Comparison of ENCODE assay signal across 8 cellular contexts in genomic region chr5:60700347-60700815, GRCh38. TPM values are rescaled to one million over a fixed set of nuclear protein-coding genes. Genes with fewer than 3 reads are reported as not detected.
DNase-seq lines count a peak whose midpoint lies in the region; ATAC-seq and TF ChIP-seq lines count a peak whose summit lies in the region.

No MANE protein-coding gene starts in this region.

- no peaks in the 10 kb centered on the region for H3K9me3 ChIP-seq in IMR-90 (ENCODE audit: control insufficient read depth, insufficient read depth, low read length)
- no peaks in the 10 kb centered on the region for H3K9me3 ChIP-seq in iPS DF 6.9 (ENCODE audit: control insufficient read depth, insufficient read depth, low read length)

- H3K27me3 Mint-ChIP-seq in activated naive CD8-positive, alpha-beta T cell treated with anti-CD3 and anti-CD28 coated beads, Interleukin-2, amount 10 ng/mL, durations not matched to agents 7 days and 5 days = peaks cover 13% of the 10 kb centered on the region

- H3K27ac ChIP-seq in IMR-90 (ENCODE audit: insufficient read depth, low read length) = peak overlapping the region; percentile 76
- no peak overlapping the region for H3K27ac ChIP-seq in iPS DF 6.9 (ENCODE audit: low read length)
- H3K27ac ChIP-seq in skin epidermis = peak overlapping the region in 20 of 21 experiments; percentile 51 to 86 (median 74)

- H2AK5ac ChIP-seq in IMR-90 (ENCODE audit: low read depth, low read length) = no peak overlapping the region

- peak overlapping the region; percentile 76; the same call in 1 of the 2 replicates for H4K91ac ChIP-seq in IMR-90 (ENCODE audit: insufficient read depth, low read depth, low read length)

- H3K4me2 ChIP-seq in IMR-90 (ENCODE audit: low read depth, low read length) = peak overlapping the region; percentile 81

- no CpG with 5 or more reads among the region's 23 CpGs for WGBS in IMR-90 (ENCODE audit: extremely low coverage in 2 of 2, insufficient read length in 1 of 2), 2 experiments
- no CpG with 5 or more reads among the region's 23 CpGs for WGBS in iPS DF 6.9 (ENCODE audit: insufficient coverage, insufficient read length)

- peak overlapping the region; percentile 67 for H3K4ac ChIP-seq in IMR-90 (ENCODE audit: low read depth, low read length)

- ATAC-seq in GM21576 (IDR thresholded peaks at IDR 0.05; ENCODE audit: unreplicated experiment) = peak; percentile 9
- ATAC-seq in IMR-90 (ENCODE audit: low read depth) = peak; percentile 25
- ATAC-seq in activated naive CD8-positive, alpha-beta T cell treated with anti-CD3 and anti-CD28 coated beads, Interleukin-2, amount 10 ng/mL, durations not matched to agents 7 days and 5 days (ENCODE audit: low read depth) = peak; percentile 19

- H2BK20ac ChIP-seq in IMR-90 (ENCODE audit: low read depth, low read length) = no peak overlapping the region

- CTCF ChIA-PET in IMR-90 (lab: Yijun Ruan, JAX) = interaction anchor here (0.8 to 2.2 kb wide), 8 partner anchors 12 to 1223 kb away, joined by 3 to 10 read pairs (median 4); no protein-coding TSS in a partner anchor

- H3K9me1 ChIP-seq in IMR-90 (ENCODE audit: insufficient read depth, low read length) = peaks cover 3% of the 10 kb centered on the region; the same call in 1 of the 2 replicates

- peaks cover under 1% of the 10 kb centered on the region for H3K9me3 Mint-ChIP-seq in activated naive CD8-positive, alpha-beta T cell treated with anti-CD3 and anti-CD28 coated beads, Interleukin-2, amount 10 ng/mL, durations not matched to agents 7 days and 5 days

- intact Hi-C loops in IMR-90 (cut with micrococcal nuclease) = loop anchor here (10.0 kb wide), 1 partner anchor 144 kb away; the partner anchor contains the start of gene ELOVL7

- no TSS peak for BruUV-seq in IMR-90 (replicated peaks; lab: Mats Ljungman, UMichigan)

- peak overlapping the region; percentile 95 to 98; a peak in 3 of 4 replicates for H4K8ac ChIP-seq in IMR-90 (ENCODE audit: low read depth in 2 of 2, low read length in 2 of 2)

- no peak for TF ChIP-seq POLR2A in IMR-90 (IDR thresholded peaks at IDR 0.05; ENCODE audit: low read depth, low read length)

- TF ChIP-seq RAD21 in IMR-90 (IDR thresholded peaks at IDR 0.05; ENCODE audit: low read length) = no peak

- dilution Hi-C loops in IMR-90 (cut with HindIII; ENCODE audit: low sequenced_read_pairs, unreplicated experiment) = no loop called here

- H2BK5ac ChIP-seq in IMR-90 (ENCODE audit: low read depth, low read length, poor library complexity, severe bottlenecking) = peak overlapping the region; percentile 53

- H3K36me3 Mint-ChIP-seq in activated naive CD8-positive, alpha-beta T cell treated with anti-CD3 and anti-CD28 coated beads, Interleukin-2, amount 10 ng/mL, durations not matched to agents 7 days and 5 days = peaks cover 6% of the 10 kb centered on the region

- H3K9ac ChIP-seq in IMR-90 (ENCODE audit: low read depth, low read length) = peak overlapping the region; percentile 89

- H3K79me1 ChIP-seq in IMR-90 (ENCODE audit: low read depth in 1 of 2, low read length in 2 of 2) = peaks cover 7 to 17% of the 10 kb centered on the region in 2 experiments

- H4K20me1 ChIP-seq in IMR-90 (ENCODE audit: insufficient read depth, low read length) = no peaks in the 10 kb centered on the region

- H2BK120ac ChIP-seq in IMR-90 (ENCODE audit: low read depth, low read length) = peak overlapping the region; percentile 80

- H3K14ac ChIP-seq in IMR-90 (replicated peaks; ENCODE audit: low read depth, low read length) = peak overlapping the region; percentile 73

- peak overlapping the region; percentile 98 for H2AFZ ChIP-seq in IMR-90 (replicated peaks; ENCODE audit: low read length, poor library complexity)

- H3K27ac Mint-ChIP-seq in activated naive CD8-positive, alpha-beta T cell treated with anti-CD3 and anti-CD28 coated beads, Interleukin-2, amount 10 ng/mL, durations not matched to agents 7 days and 5 days = peak overlapping the region; percentile 89

- H3K56ac ChIP-seq in IMR-90 (ENCODE audit: extremely low read depth, insufficient read depth, low read length) = peak overlapping the region; percentile 66; the same call in 1 of the 2 replicates

- H3K36me3 ChIP-seq in IMR-90 (ENCODE audit: control insufficient read depth, insufficient read depth, low read length) (no peaks in the 10 kb centered on the region), iPS DF 6.9 (ENCODE audit: control insufficient read depth, insufficient read depth, low read length) (no peaks in the 10 kb centered on the region)

- peak; percentile 81 for DNase-seq in NCI-H748 (lab: John Stamatoyannopoulos, UW; ENCODE audit: unreplicated experiment)
- no peak for DNase-seq in NCI-H748 treated with DMSO at 0.1 percent for 48 hours (lab: John Stamatoyannopoulos, UW)
- no peak for DNase-seq in IMR-90
- no peak for DNase-seq in activated naive CD8-positive, alpha-beta T cell treated with anti-CD3 and anti-CD28 coated beads, Interleukin-2, amount 10 ng/mL, durations not matched to agents 7 days and 5 days
- DNase-seq in iPS DF 6.9 (ENCODE audit: low read depth, low spot score) = no peak
- no peak for DNase-seq in effector CD8-positive, alpha-beta T cell (lab: John Stamatoyannopoulos, UW)

- H3K4me1 ChIP-seq in IMR-90 (ENCODE audit: control insufficient read depth, insufficient read depth, low read length) (no peaks in the 10 kb centered on the region), iPS DF 6.9 (ENCODE audit: control insufficient read depth, insufficient read depth, low read length) (no peaks in the 10 kb centered on the region)

- POLR2A ChIA-PET in IMR-90 (lab: Charles Lee; ENCODE audit: unreplicated experiment) = no interaction called here
- POLR2A ChIA-PET in activated naive CD8-positive, alpha-beta T cell treated with anti-CD3 and anti-CD28 coated beads, Interleukin-2, amount 10 ng/mL, durations not matched to agents 7 days and 5 days (lab: Charles Lee) = interaction anchor here (0.9 to 1.7 kb wide), 6 partner anchors 10 to 631 kb away, joined by 3 to 9 read pairs (median 4); partner anchors contain the start of genes ELOVL7, ERCC8 and NDUFAF2

- no peak for TF ChIP-seq CTCF in IMR-90 (conservative IDR thresholded peaks at IDR 0.05; ENCODE audit: low read depth, low read length)

- H2AK9ac ChIP-seq in IMR-90 (replicated peaks; ENCODE audit: low read depth, low read length, poor library complexity) = peak overlapping the region; percentile 10

- H4K5ac ChIP-seq in IMR-90 (ENCODE audit: low read depth, low read length) = peak overlapping the region; percentile 27

- H3K27me3 ChIP-seq in IMR-90 (ENCODE audit: control insufficient read depth, insufficient read depth, low read length) (peaks cover 4% of the 10 kb centered on the region; the same call in 1 of the 2 replicates), iPS DF 6.9 (ENCODE audit: control insufficient read depth, insufficient read depth, low read length) (no peaks in the 10 kb centered on the region)

- no peak overlapping the region for H2BK15ac ChIP-seq in IMR-90 (ENCODE audit: low read depth, low read length)

- H3K4me3 ChIP-seq in IMR-90 (ENCODE audit: insufficient read depth, low read depth, low read length) = peak overlapping the region; percentile 87
- peak overlapping the region; percentile 90; the same call in 1 of the 2 replicates for H3K4me3 ChIP-seq in iPS DF 6.9 (ENCODE audit: low read length)
- H3K4me3 ChIP-seq in skin epidermis = peak overlapping the region; percentile 60 to 92 (median 78)

- no peak overlapping the region for H3K18ac ChIP-seq in IMR-90 (ENCODE audit: low read depth, low read length)

- peak overlapping the region; percentile 93 for H3K4me3 Mint-ChIP-seq in activated naive CD8-positive, alpha-beta T cell treated with anti-CD3 and anti-CD28 coated beads, Interleukin-2, amount 10 ng/mL, durations not matched to agents 7 days and 5 days

- H3K23ac ChIP-seq in IMR-90 (ENCODE audit: low read depth, low read length) = peak overlapping the region; percentile 69; the same call in 1 of the 2 replicates

- in situ Hi-C loops in IMR-90 (cut with MboI; ENCODE audit: low sequenced_read_pairs) = loop anchor here (10.0 kb wide), 1 partner anchor 244 kb away; the partner anchor contains the start of genes ERCC8 and NDUFAF2

- H3K4me1 Mint-ChIP-seq in activated naive CD8-positive, alpha-beta T cell treated with anti-CD3 and anti-CD28 coated beads, Interleukin-2, amount 10 ng/mL, durations not matched to agents 7 days and 5 days = peaks cover 24% of the 10 kb centered on the region

TF ChIP-seq in IMR-90, 13 proteins besides CTCF, POLR2A, EP300 and RAD21:
- TF ChIP-seq MXI1 (IDR thresholded peaks at IDR 0.05; ENCODE audit: borderline replicate concordance, low read depth, low read length) = no peak
- TF ChIP-seq CEBPB (IDR thresholded peaks at IDR 0.05; ENCODE audit: low read depth, low read length) = no peak
- no peak for TF ChIP-seq MAZ (IDR thresholded peaks at IDR 0.05; ENCODE audit: borderline replicate concordance, low read depth, low read length)
- TF ChIP-seq USF2 (IDR thresholded peaks at IDR 0.05; ENCODE audit: low read depth, low read length) = no peak
- TF ChIP-seq SMC3 (IDR thresholded peaks at IDR 0.05; ENCODE audit: low read depth, low read length) = no peak
- TF ChIP-seq ELK1 (IDR thresholded peaks at IDR 0.05; ENCODE audit: borderline replicate concordance, low read depth, low read length) = no peak
- TF ChIP-seq RCOR1 (IDR thresholded peaks at IDR 0.05; ENCODE audit: insufficient replicate concordance, low read length) = no peak
TF ChIP-seq in IMR-90: peak in this region for 0.

RNA-seq across cellular contexts. Expression of gene DEPDC1B, which starts 0.4 kb away (rescaled TPM):
- 9.3 and 10.0 TPM in 2 replicates for total RNA-seq in IMR-90 (2012; rRNA removed)
- 4.4 and 4.6 TPM in 2 replicates for polyA plus RNA-seq in IMR-90 (2012; rRNA removed)
- 0.89 and 1.3 TPM in 2 replicates for polyA plus RNA-seq in IMR-90 (2012; cell fraction: cytosol; rRNA removed)
- 0.86 and 2.4 TPM in 2 replicates for polyA plus RNA-seq in IMR-90 (2012; cell fraction: nucleus; rRNA removed; ENCODE audit: low replicate concordance)
- 10 to 100 TPM; 27.1 to 30.0 TPM for total RNA-seq in activated naive CD8-positive, alpha-beta T cell treated with anti-CD3 and anti-CD28 coated beads, Interleukin-2, amount 10 ng/mL, durations not matched to agents 7 days and 5 days
